In genomic region chr18:50099725-50100414, GRCh38 we compare ENCODE assay signal across 7 cellular contexts.
DNase-seq lines count a peak whose midpoint lies in the region; ATAC-seq and TF ChIP-seq lines count a peak whose summit lies in the region.

No MANE protein-coding gene starts in this region.

- H3K36me3 ChIP-seq in PC-9 (ENCODE audit: low read depth) (no peaks in the 10 kb centered on the region), trophoblast cell (ENCODE audit: control insufficient read depth in 1 of 2, insufficient read depth in 2 of 2, low read length in 2 of 2) (no peaks in the 10 kb centered on the region)

- peaks cover 51% of the 10 kb centered on the region for H3K79me2 ChIP-seq in PC-9 (ENCODE audit: low read depth)
- no peaks in the 10 kb centered on the region for H3K79me2 ChIP-seq in trophoblast cell (ENCODE audit: control insufficient read depth, insufficient read depth, low read length, poor library complexity)

- H3K9ac ChIP-seq in trophoblast cell (ENCODE audit: low read length) = no peak overlapping the region

- H3K9me2 ChIP-seq in PC-9 (ENCODE audit: insufficient read depth) = no peaks in the 10 kb centered on the region

- no peak overlapping the region for H3K14ac ChIP-seq in trophoblast cell (ENCODE audit: low read length)

- CTCF ChIA-PET in PC-9 (lab: Charles Lee) = interaction anchor here (0.6 to 1.1 kb wide), 2 partner anchors 93 to 95 kb away, joined by 3 to 4 read pairs; partner anchors contain the start of gene MYO5B

- H3K4me1 ChIP-seq in PC-9 (replicated peaks; ENCODE audit: insufficient read depth) (peaks cover 52% of the 10 kb centered on the region), trophoblast cell (ENCODE audit: control insufficient read depth in 1 of 2, insufficient read depth in 2 of 2, low read length in 2 of 2) (peaks cover 4 to 11% of the 10 kb centered on the region in 2 experiments)

- TF ChIP-seq CTCF in PC-9 (conservative IDR thresholded peaks at IDR 0.05) (no peak), coronary artery (IDR thresholded peaks at IDR 0.05) (no peak)

- peaks cover 44% of the 10 kb centered on the region for H3F3A ChIP-seq in PC-9 (ENCODE audit: insufficient read depth, low read depth)

- no peak overlapping the region for H2BK5ac ChIP-seq in trophoblast cell (ENCODE audit: low read depth, low read length, poor library complexity)

- H2AK5ac ChIP-seq in trophoblast cell (ENCODE audit: low read length) = no peak overlapping the region

- WGBS in trophoblast cell (ENCODE audit: extremely low coverage, insufficient coverage, insufficient read length) = no CpG with 5 or more reads among the region's 4 CpGs

- H4K91ac ChIP-seq in trophoblast cell (ENCODE audit: low read depth, low read length) = no peak overlapping the region

- DNase-seq in PC-9 = peak in 1 of 2 experiments; percentile 98
- DNase-seq in trophoblast cell = peak; percentile 36 to 62
- no peak for DNase-seq in NCI-H146 (lab: John Stamatoyannopoulos, UW)
- no peak for DNase-seq in activated CD4-positive, alpha-beta T cell treated with anti-CD3 and anti-CD28 coated beads, Interleukin-2, amount 50 U/mL, for 1 hour
- no peak for DNase-seq in coronary artery (ENCODE audit: low spot score)

- H2AFZ ChIP-seq in PC-9 (no peak overlapping the region), trophoblast cell (ENCODE audit: insufficient read depth, low read length, poor library complexity) (no peak overlapping the region)

- POLR2A ChIA-PET in PC-9 (lab: Charles Lee; ENCODE audit: unreplicated experiment) = interaction anchor here (0.6 to 0.9 kb wide), 4 partner anchors 19 to 63 kb away, joined by 3 to 4 read pairs (median 3); no protein-coding TSS in a partner anchor

- no peak overlapping the region for H3K23ac ChIP-seq in trophoblast cell (ENCODE audit: low read length)

- H4K8ac ChIP-seq in trophoblast cell (ENCODE audit: low read depth, low read length) = no peak overlapping the region

- H3K4ac ChIP-seq in trophoblast cell (ENCODE audit: low read depth, low read length) = no peak overlapping the region

- no peaks in the 10 kb centered on the region for H3K27me3 ChIP-seq in PC-9 (ENCODE audit: insufficient read depth, low read depth)
- no peaks in the 10 kb centered on the region for H3K27me3 ChIP-seq in trophoblast cell (ENCODE audit: insufficient read depth, low read length)

- H2BK120ac ChIP-seq in trophoblast cell (ENCODE audit: insufficient read depth, low read length, poor library complexity) = no peak overlapping the region

- H4K20me1 ChIP-seq in PC-9 (ENCODE audit: insufficient read depth) = no peaks in the 10 kb centered on the region

- H3K9me3 ChIP-seq in PC-9 (ENCODE audit: insufficient read depth, low read depth) (no peaks in the 10 kb centered on the region), trophoblast cell (ENCODE audit: insufficient read depth, low read depth, low read length) (no peaks in the 10 kb centered on the region)

- no peak overlapping the region for H4K12ac ChIP-seq in trophoblast cell (ENCODE audit: low read depth, low read length)

- H3K27ac ChIP-seq in PC-9 (peak overlapping the region; percentile 97), trophoblast cell (ENCODE audit: low read depth, low read length) (no peak overlapping the region), coronary artery (no peak overlapping the region)

- intact Hi-C loops in PC-9 (cut with micrococcal nuclease; ENCODE audit: unreplicated experiment) = no loop called here

- no TSS peak for BruUV-seq in PC-9 (replicated peaks; lab: Mats Ljungman, UMichigan)

- H3K4me3 ChIP-seq in PC-9 = no peak overlapping the region
- no peak overlapping the region for H3K4me3 ChIP-seq in trophoblast cell (ENCODE audit: low read depth, low read length)
- no peak overlapping the region for H3K4me3 ChIP-seq in coronary artery

- H3K18ac ChIP-seq in trophoblast cell (ENCODE audit: low read length) = no peak overlapping the region

- H2BK12ac ChIP-seq in trophoblast cell (ENCODE audit: low read length) = no peak overlapping the region

- H3K4me2 ChIP-seq in PC-9 = peak overlapping the region; percentile 41; the same call in 1 of the 2 replicates
- H3K4me2 ChIP-seq in trophoblast cell (ENCODE audit: low read length) = no peak overlapping the region

- no peaks in the 10 kb centered on the region for H3K79me1 ChIP-seq in trophoblast cell (ENCODE audit: low read length)

- peak; percentile 82 for ATAC-seq in GM18861 (IDR thresholded peaks at IDR 0.05; ENCODE audit: unreplicated experiment)
- ATAC-seq in HG02623 (IDR thresholded peaks at IDR 0.05; ENCODE audit: unreplicated experiment) = peak; percentile 66

Comparison
In these comparisons a context has a peak if more than half of its experiments do, and no peak if none do; other contexts are left out.
1. DNase-seq: peak in trophoblast cell (2 of 2); none in NCI-H146 (single experiment), activated CD4-positive, alpha-beta T cell treated with anti-CD3 and anti-CD28 coated beads, Interleukin-2, amount 50 U/mL, for 1 hour (single experiment) and coronary artery (single experiment).